Comparison of ENCODE assay signal across 1 cellular context in genomic region chr7:18166002-18166401, GRCh38.
TF ChIP-seq lines count a peak whose summit lies in the region.

No MANE protein-coding gene starts in this region.

TF ChIP-seq in K562, 482 proteins besides CTCF, POLR2A, EP300 and RAD21 (continued from another document):
- TF ChIP-seq CUX1 (CRISPR knock-in tag; IDR thresholded peaks at IDR 0.05): no peak
- no peak for TF ChIP-seq GATAD2B (IDR thresholded peaks at IDR 0.05; ENCODE audit: borderline replicate concordance)
- no peak for TF ChIP-seq E2F5 (CRISPR knock-in tag; IDR thresholded peaks at IDR 0.05)
